19 cellular contexts compared by ENCODE assay signal in the genomic region with DNA sequence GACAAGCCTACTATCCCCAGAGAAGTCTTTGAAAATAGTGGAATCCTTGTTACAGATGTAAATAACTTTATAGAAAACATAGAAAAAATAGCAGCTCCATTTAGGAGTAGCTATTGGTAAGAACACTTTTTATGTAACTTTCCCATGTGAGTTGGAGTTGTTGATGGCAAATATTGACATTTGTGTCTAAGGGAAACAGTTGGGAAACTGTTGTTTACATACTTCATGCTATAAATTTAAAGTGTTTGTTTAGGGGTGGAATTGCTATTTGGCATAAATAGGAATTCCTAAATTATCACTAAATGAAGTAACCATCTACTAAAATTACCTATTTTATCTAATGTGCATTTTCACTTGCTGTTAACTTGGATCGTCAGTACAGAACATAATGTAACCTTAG.
"Had no signal": no experiment of that assay in that cellular context is flagged by ENCODE, and none has a peak within 500 bp of the region (broad histone marks: within the 10 kb centered on the region; RNA-seq: fewer than 3 reads in every experiment).

No MANE protein-coding gene starts in this region.

- FAIRE-seq: endometrium, frontal cortex had no signal

- H3K27me3 ChIP-seq: ascending aorta, tibial artery had no signal

- H3K27ac ChIP-seq: ascending aorta, coronary artery, tibial artery had no signal

- H3K4me3 ChIP-seq: ascending aorta, coronary artery, tibial artery had no signal

- DNase-seq: activated CD4-positive, alpha-beta T cell treated with anti-CD3 and anti-CD28 coated beads, Interleukin-2, amount 10 ng/mL, durations not matched to agents 24 days and 14 days; activated CD4-positive, CD25-positive, alpha-beta regulatory T cell; activated CD8-positive, alpha-beta memory T cell treated with anti-CD3 and anti-CD28 coated beads, Interleukin-2, amount 50 U/mL, for 4 hours; activated effector memory CD4-positive, alpha-beta T cell treated with anti-CD3 and anti-CD28 coated beads, Interleukin-2, amount 50 U/mL, for 16 hours; activated T-cell treated with anti-CD3 and anti-CD28 coated beads, Interleukin-2, amount 50 U/mL, for 72 hours; erythroblast; hypothalamus; islet precursor cell; left colon; midbrain; occipital lobe; posterior cingulate gyrus; stimulated activated CD4-positive, alpha-beta T cell treated with anti-CD3 and anti-CD28 coated beads, Interleukin-2, amount 100 ng/mL, for 24 hours; stimulated activated naive CD4-positive, alpha-beta T cell treated with Interleukin-2 at 50 U/mL for 16 hours; tibial artery had no signal

- H3K4me1 ChIP-seq: ascending aorta, tibial artery had no signal

- H3K9me3 ChIP-seq: ascending aorta, tibial artery had no signal

- ATAC-seq: activated T-cell treated with anti-CD3 and anti-CD28 coated beads, Interleukin-2, amount 50 U/mL, for 72 hours had no signal
